In the genomic region with DNA sequence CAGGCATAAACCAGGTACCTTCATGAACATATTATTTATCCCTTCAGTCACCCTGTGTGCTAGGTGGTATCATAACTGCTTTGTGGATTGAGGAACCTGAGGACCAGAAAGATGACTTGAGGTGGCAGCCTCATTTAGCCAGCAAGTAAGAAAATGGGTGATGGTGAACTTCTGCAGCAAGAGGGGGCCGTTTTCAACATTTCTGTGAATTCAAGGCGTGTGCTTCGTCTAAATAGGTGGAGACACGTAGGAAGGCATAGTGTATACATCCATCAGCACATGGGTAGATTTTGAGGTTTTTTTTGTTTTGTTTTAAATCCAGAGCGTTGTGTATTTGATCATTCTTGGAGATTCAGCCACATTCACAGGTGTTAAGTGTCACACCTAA, we compare ENCODE assay signal across 8 cellular contexts.
DNase-seq lines count a peak whose midpoint lies in the region; ATAC-seq, FAIRE-seq and TF ChIP-seq lines count a peak whose summit lies in the region.

No MANE protein-coding gene starts in this region.

- no peak for FAIRE-seq in D721Med (lab: Jason Lieb, UNC)

- CTCF ChIA-PET in PC-3 (lab: Charles Lee) = no interaction called here

- H3K36me3 ChIP-seq in DND-41 (ENCODE audit: insufficient read depth, low read length) (no peaks in the 10 kb centered on the region), PC-3 (ENCODE audit: low read depth, low read length) (peaks cover 14% of the 10 kb centered on the region), duodenal mucosa (ENCODE audit: control insufficient read depth in 1 of 2, insufficient read depth in 2 of 2, low read length in 2 of 2) (peaks cover 0 to 6% of the 10 kb centered on the region in 2 donors), gastrocnemius medialis (no peaks in the 10 kb centered on the region)

- no peak for TF ChIP-seq POLR2A in gastrocnemius medialis (IDR thresholded peaks at IDR 0.05)

- POLR2A ChIA-PET in PC-3 (lab: Charles Lee; ENCODE audit: unreplicated experiment) = no interaction called here

- H3K9me2 ChIP-seq in PC-3 (replicated peaks; ENCODE audit: low read length) = no peaks in the 10 kb centered on the region

- no peak overlapping the region for H3K4me3 ChIP-seq in DND-41 (ENCODE audit: low read depth in 1 of 2, low read length in 2 of 2)
- H3K4me3 ChIP-seq in PC-3 (ENCODE audit: low read length) = no peak overlapping the region
- no peak overlapping the region for H3K4me3 ChIP-seq in duodenal mucosa (ENCODE audit: low read depth in 1 of 2, low read length in 2 of 2)
- no peak overlapping the region for H3K4me3 ChIP-seq in gastrocnemius medialis

- H3K4me2 ChIP-seq in DND-41 (ENCODE audit: insufficient read depth, low read length) (peak overlapping the region; percentile 56; the same call in 1 of the 2 replicates), PC-3 (ENCODE audit: low read length) (peak overlapping the region; percentile 92; the same call in 1 of the 2 replicates)

- peaks cover 58% of the 10 kb centered on the region for H3K4me1 ChIP-seq in DND-41 (ENCODE audit: insufficient read depth, low read length)
- H3K4me1 ChIP-seq in PC-3 (ENCODE audit: insufficient read depth, low read length) = peaks cover 92% of the 10 kb centered on the region
- H3K4me1 ChIP-seq in duodenal mucosa (ENCODE audit: control insufficient read depth in 1 of 2, insufficient read depth in 2 of 2, low read length in 2 of 2) = peaks cover 95 to 96% of the 10 kb centered on the region in 2 donors
- peaks cover 69 to 88% of the 10 kb centered on the region in 2 donors for H3K4me1 ChIP-seq in gastrocnemius medialis

- H3F3A ChIP-seq in PC-3 (ENCODE audit: low read length, unreplicated experiment) = peaks cover 13% of the 10 kb centered on the region

- H3K9me3 ChIP-seq in DND-41 (ENCODE audit: insufficient read depth, low read length, severe bottlenecking) = no peaks in the 10 kb centered on the region
- no peaks in the 10 kb centered on the region for H3K9me3 ChIP-seq in PC-3 (ENCODE audit: low read length)
- H3K9me3 ChIP-seq in duodenal mucosa (ENCODE audit: control insufficient read depth in 1 of 2, low read length in 2 of 2) = no peaks in the 10 kb centered on the region
- H3K9me3 ChIP-seq in gastrocnemius medialis = no peaks in the 10 kb centered on the region

- DNase-seq in DND-41 (no peak), PC-3 (no peak), gastrocnemius medialis (no peak), D721Med (ENCODE audit: insufficient read length, low spot score) (no peak), dermis blood vessel endothelial cell (no peak)

- H4K20me1 ChIP-seq in DND-41 (ENCODE audit: insufficient read depth, low read length) (peaks cover 8% of the 10 kb centered on the region; the same call in 1 of the 2 replicates), PC-3 (ENCODE audit: low read length) (peaks cover 8% of the 10 kb centered on the region)

- no peaks in the 10 kb centered on the region for H3K27me3 ChIP-seq in DND-41 (ENCODE audit: insufficient read depth, low read length, poor library complexity)
- no peaks in the 10 kb centered on the region for H3K27me3 ChIP-seq in PC-3 (ENCODE audit: low read length)
- H3K27me3 ChIP-seq in duodenal mucosa (ENCODE audit: control insufficient read depth in 1 of 2, insufficient read depth in 2 of 2, low read length in 2 of 2) = no peaks in the 10 kb centered on the region
- no peaks in the 10 kb centered on the region for H3K27me3 ChIP-seq in gastrocnemius medialis

- intact Hi-C loops in PC-3 (cut with micrococcal nuclease) = loop anchor here (5.0 kb wide), 1 partner anchor 37 kb away; no protein-coding TSS in a partner anchor
- intact Hi-C loops in gastrocnemius medialis (cut with DNase I; ENCODE audit: low total_unique reads) = no loop called here

- ATAC-seq in DND-41 (ENCODE audit: insufficient read depth, low read depth) = no peak
- ATAC-seq in PC-3 = no peak
- ATAC-seq in gastrocnemius medialis = no peak
- no peak for ATAC-seq in GM19452 (IDR thresholded peaks at IDR 0.05; ENCODE audit: unreplicated experiment)
- ATAC-seq in GM18868 (IDR thresholded peaks at IDR 0.05; ENCODE audit: unreplicated experiment) = no peak

- in situ Hi-C loops in gastrocnemius medialis (cut with MboI; ENCODE audit: low sequenced_read_pairs in 4 of 4) = no loop called here

- H3K79me2 ChIP-seq in DND-41 (ENCODE audit: insufficient read depth, low read length) = peaks cover 89% of the 10 kb centered on the region
- peaks cover 93% of the 10 kb centered on the region for H3K79me2 ChIP-seq in PC-3 (ENCODE audit: low read length)

- BruUV-seq in PC-3 (replicated peaks; lab: Mats Ljungman, UMichigan) = no TSS peak

- H3K9ac ChIP-seq in DND-41 (ENCODE audit: low read depth, low read length) (peak overlapping the region; percentile 30; the same call in 1 of the 2 replicates), PC-3 (ENCODE audit: low read length) (peak overlapping the region; percentile 98), duodenal mucosa (ENCODE audit: low read depth in 1 of 2, low read length in 2 of 2) (peak overlapping the region; percentile 41 to 64)

- no peak overlapping the region for H2AFZ ChIP-seq in DND-41 (ENCODE audit: low read depth, low read length)
- no peak overlapping the region for H2AFZ ChIP-seq in PC-3 (ENCODE audit: low read length)

- H3K27ac ChIP-seq in DND-41 (ENCODE audit: low read length) (peak overlapping the region; percentile 88), PC-3 (ENCODE audit: low read length) (peak overlapping the region; percentile 100), duodenal mucosa (ENCODE audit: low read depth, low read length) (peak overlapping the region; percentile 90), gastrocnemius medialis (peak overlapping the region in 3 of 4 donors; percentile 41 to 64 (median 64))

- TF ChIP-seq CTCF in DND-41 (IDR thresholded peaks at IDR 0.05; ENCODE audit: borderline replicate concordance, extremely low read depth, low read length, poor library complexity, severe bottlenecking) (peak; percentile 39), PC-3 (conservative IDR thresholded peaks at IDR 0.05; ENCODE audit: low read depth, low read length) (no peak), gastrocnemius medialis (IDR thresholded peaks at IDR 0.05 in 4 of 5, conservative IDR thresholded peaks at IDR 0.05 in 1 of 5) (no peak), D721Med (IDR thresholded peaks at IDR 0.05; ENCODE audit: insufficient read depth, missing control alignments) (no peak)

Comparison
In these comparisons a context has a peak if more than half of its experiments do, and no peak if none do; other contexts are left out.
1. H3K9ac ChIP-seq: peak in every context shown above with its lines; median percentile 98 in PC-3; 52 in duodenal mucosa; 30 in DND-41.